Comparison of ENCODE assay signal across 2 cellular contexts in genomic region chr1:212381509-212381908, GRCh38.
TF ChIP-seq lines count a peak whose summit lies in the region.

No MANE protein-coding gene starts in this region.

TF ChIP-seq in HEK293, 187 proteins besides CTCF, POLR2A, EP300 and RAD21:
- TF ChIP-seq, protein P1, sequence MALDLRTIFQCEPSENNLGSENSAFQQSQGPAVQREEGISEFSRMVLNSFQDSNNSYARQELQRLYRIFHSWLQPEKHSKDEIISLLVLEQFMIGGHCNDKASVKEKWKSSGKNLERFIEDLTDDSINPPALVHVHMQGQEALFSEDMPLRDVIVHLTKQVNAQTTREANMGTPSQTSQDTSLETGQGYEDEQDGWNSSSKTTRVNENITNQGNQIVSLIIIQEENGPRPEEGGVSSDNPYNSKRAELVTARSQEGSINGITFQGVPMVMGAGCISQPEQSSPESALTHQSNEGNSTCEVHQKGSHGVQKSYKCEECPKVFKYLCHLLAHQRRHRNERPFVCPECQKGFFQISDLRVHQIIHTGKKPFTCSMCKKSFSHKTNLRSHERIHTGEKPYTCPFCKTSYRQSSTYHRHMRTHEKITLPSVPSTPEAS (tag by site-specific recombination; IDR thresholded peaks at IDR 0.05), result peak; percentile 88
- TF ChIP-seq ZFHX2 (tag by site-specific recombination; conservative IDR thresholded peaks at IDR 0.05) (0 out of 2 replicates have a peak, but pooled peaks have one; percentile 29), ZNF664 (tag by site-specific recombination; IDR thresholded peaks at IDR 0.05) (no peak)

TF ChIP-seq in K562, 482 proteins besides CTCF, POLR2A, EP300 and RAD21:
- TF ChIP-seq USF1 (CRISPR knock-in tag; IDR thresholded peaks at IDR 0.05) (peak; percentile 25; the same call in 1 of the 2 replicates), HIVEP1 (CRISPR knock-in tag; IDR thresholded peaks at IDR 0.05) (no peak), ZNF263 (CRISPR knock-in tag; IDR thresholded peaks at IDR 0.05; ENCODE audit: borderline replicate concordance) (no peak), HNRNPK (IDR thresholded peaks at IDR 0.05; ENCODE audit: low read depth, low read length, poor library complexity, severe bottlenecking) (no peak), L3MBTL2 (IDR thresholded peaks at IDR 0.05) (peak; percentile 37; the same call in 1 of the 2 replicates), GABPB1 (CRISPR knock-in tag; IDR thresholded peaks at IDR 0.05) (no peak), SPI1 (IDR thresholded peaks at IDR 0.05; ENCODE audit: borderline replicate concordance, low read depth, low read length) (peak; percentile 21; the same call in 1 of the 2 replicates)
